8 cellular contexts compared by ENCODE assay signal in the genomic region with DNA sequence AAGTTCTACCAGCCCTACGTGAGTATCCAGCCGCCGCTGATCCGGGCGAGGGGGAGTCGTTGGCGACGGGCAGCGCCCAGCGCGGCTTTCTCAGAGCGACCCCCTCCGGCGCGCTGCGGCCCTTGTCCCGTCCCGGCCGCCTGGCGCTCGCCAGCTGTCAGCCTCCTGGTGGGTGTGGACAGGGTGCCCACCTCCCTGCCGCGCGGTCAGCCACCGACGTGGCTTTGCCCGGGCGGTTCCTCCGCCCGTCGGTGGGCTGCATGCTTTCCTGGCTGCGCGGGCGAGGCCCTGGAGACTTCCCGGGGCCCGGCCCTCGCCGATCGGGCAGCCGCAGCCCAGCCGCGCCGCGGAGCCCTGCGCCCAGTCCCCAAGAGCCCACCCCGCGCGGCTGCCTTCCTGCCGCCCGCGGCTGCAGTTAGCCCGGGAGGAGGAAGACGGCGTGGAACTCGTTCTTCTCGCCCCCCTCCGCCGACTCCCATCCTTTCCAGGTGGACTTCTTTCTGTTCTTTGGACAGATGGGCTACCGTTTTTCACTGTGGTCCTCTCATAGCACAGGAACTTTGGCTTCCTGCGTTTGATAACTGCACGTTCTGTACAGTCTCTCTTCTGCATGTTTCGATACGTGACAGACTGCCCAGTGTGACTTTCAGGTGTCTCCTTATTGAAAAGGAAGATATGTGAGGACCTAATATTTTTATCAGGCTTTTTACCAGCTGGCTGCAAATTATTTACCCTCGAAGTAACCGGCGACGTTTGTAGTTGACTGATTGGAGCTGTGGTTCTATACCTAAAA. TPM values are rescaled to one million over a fixed set of nuclear protein-coding genes. Genes with fewer than 3 reads are reported as not detected.
DNase-seq lines count a peak whose midpoint lies in the region; ATAC-seq and TF ChIP-seq lines count a peak whose summit lies in the region.

No MANE protein-coding gene starts in this region.

- CTCF ChIA-PET in WTC11 (lab: Charles Lee): interaction anchor here (1.3 kb wide), 1 partner anchor 27 kb away, joined by 4 read pairs; no protein-coding TSS in a partner anchor

- peaks cover 5% of the 10 kb centered on the region for H3K36me3 Mint-ChIP-seq in WTC11

- no peaks in the 10 kb centered on the region for H3K9me3 ChIP-seq in mucosa of stomach (ENCODE audit: control insufficient read depth, low read length)
- no peaks in the 10 kb centered on the region for H3K9me3 ChIP-seq in aorta (ENCODE audit: control insufficient read depth, low read length)

- DNase-seq in AG08395 (ENCODE audit: low spot score) (peak; percentile 57), NCI-H1092 treated with DMSO at 0.1 percent for 48 hours (lab: John Stamatoyannopoulos, UW) (peak; percentile 61), WTC11 (ENCODE audit: low spot score) (no peak), epithelial cell of proximal tubule (ENCODE audit: low read depth) (no peak), aorta (no peak)

- H3K36me3 ChIP-seq in mucosa of stomach (ENCODE audit: control insufficient read depth, insufficient read depth, low read length) (no peaks in the 10 kb centered on the region), aorta (ENCODE audit: control insufficient read depth in 1 of 2, insufficient read depth in 2 of 2, low read length in 1 of 2) (no peaks in the 10 kb centered on the region)

- no peaks in the 10 kb centered on the region for H3K27me3 ChIP-seq in mucosa of stomach (ENCODE audit: control insufficient read depth, insufficient read depth, low read length)
- no peaks in the 10 kb centered on the region for H3K27me3 ChIP-seq in aorta (ENCODE audit: control insufficient read depth in 1 of 2, insufficient read depth in 2 of 2, low read length in 1 of 2)

- H3K4me1 ChIP-seq in mucosa of stomach (ENCODE audit: control insufficient read depth, insufficient read depth, low read length) (peaks cover 25% of the 10 kb centered on the region), aorta (ENCODE audit: control insufficient read depth in 1 of 2, insufficient read depth in 2 of 2, low read length in 2 of 2) (peaks cover 0 to 15% of the 10 kb centered on the region in 2 donors)

- POLR2A ChIA-PET in WTC11 (lab: Charles Lee): no interaction called here

- no peaks in the 10 kb centered on the region for H3K9me3 Mint-ChIP-seq in WTC11

- no peak overlapping the region for H3K27ac Mint-ChIP-seq in WTC11

- peak overlapping the region; percentile 97 for H3K4me3 Mint-ChIP-seq in WTC11

- peaks cover 37% of the 10 kb centered on the region for H3K4me1 Mint-ChIP-seq in WTC11

- intact Hi-C loops in aorta (cut with DNase I): loop anchor here (5.0 to 10.0 kb wide), 4 partner anchors 123 to 225 kb away; partner anchors contain the start of genes ARL14EPL (in 1 of the 2) and LVRN (in 1 of the 2)

- peak overlapping the region; percentile 58 to 80 for H3K27ac ChIP-seq in aorta (ENCODE audit: low read depth in 1 of 2, low read length in 2 of 2)

- ATAC-seq in HG02642 (IDR thresholded peaks at IDR 0.05; ENCODE audit: poor library complexity, unreplicated experiment) (peak; percentile 40), WTC11 (peak; percentile 53), aorta (ENCODE audit: low FRiP score) (peak; percentile 82)

- H3K27me3 Mint-ChIP-seq in WTC11 (ENCODE audit: low read depth): peaks cover 6% of the 10 kb centered on the region

- H3K9ac ChIP-seq in mucosa of stomach (ENCODE audit: low read length): peak overlapping the region; percentile 91

- no peak for TF ChIP-seq CTCF in GM12875 (IDR thresholded peaks at IDR 0.05; ENCODE audit: borderline replicate concordance, insufficient read depth, low read depth, low read length)
- no peak for TF ChIP-seq CTCF in WTC11 (IDR thresholded peaks at IDR 0.05)
- TF ChIP-seq CTCF in epithelial cell of proximal tubule (conservative IDR thresholded peaks at IDR 0.05; ENCODE audit: low read depth, low read length): no peak

- 0% methylated on average over 42 to 67 of the region's 67 CpGs for WGBS in aorta, 2 donors

- H3K4me3 ChIP-seq in GM12875 (ENCODE audit: low read depth, low read length) (peak overlapping the region; percentile 98), epithelial cell of proximal tubule (ENCODE audit: low read depth, low read length) (peak overlapping the region; percentile 64), mucosa of stomach (ENCODE audit: low read length) (peak overlapping the region; percentile 88), aorta (ENCODE audit: low read length in 2 of 2) (peak overlapping the region; percentile 72 to 83)

TF ChIP-seq in WTC11, 78 proteins besides CTCF, POLR2A, EP300 and RAD21 (continues in another document):
- TF ChIP-seq NR3C1 (CRISPR knock-in tag; conservative IDR thresholded peaks at IDR 0.05; ENCODE audit: low read depth) (no peak), MXD4 (CRISPR knock-in tag; IDR thresholded peaks at IDR 0.05; ENCODE audit: borderline replicate concordance) (no peak), KAT7 (CRISPR knock-in tag; IDR thresholded peaks at IDR 0.05; ENCODE audit: borderline replicate concordance) (no peak; the same call in 1 of the 2 replicates), ZBTB21 (CRISPR knock-in tag; IDR thresholded peaks at IDR 0.05; ENCODE audit: borderline replicate concordance) (no peak), ATF3 (CRISPR knock-in tag; conservative IDR thresholded peaks at IDR 0.05) (no peak), NFE2L1 (CRISPR knock-in tag; IDR thresholded peaks at IDR 0.05) (no peak), TEAD1 (CRISPR knock-in tag; IDR thresholded peaks at IDR 0.05) (no peak), USF1 (CRISPR knock-in tag; IDR thresholded peaks at IDR 0.05) (no peak)
- TF ChIP-seq, protein P1, sequence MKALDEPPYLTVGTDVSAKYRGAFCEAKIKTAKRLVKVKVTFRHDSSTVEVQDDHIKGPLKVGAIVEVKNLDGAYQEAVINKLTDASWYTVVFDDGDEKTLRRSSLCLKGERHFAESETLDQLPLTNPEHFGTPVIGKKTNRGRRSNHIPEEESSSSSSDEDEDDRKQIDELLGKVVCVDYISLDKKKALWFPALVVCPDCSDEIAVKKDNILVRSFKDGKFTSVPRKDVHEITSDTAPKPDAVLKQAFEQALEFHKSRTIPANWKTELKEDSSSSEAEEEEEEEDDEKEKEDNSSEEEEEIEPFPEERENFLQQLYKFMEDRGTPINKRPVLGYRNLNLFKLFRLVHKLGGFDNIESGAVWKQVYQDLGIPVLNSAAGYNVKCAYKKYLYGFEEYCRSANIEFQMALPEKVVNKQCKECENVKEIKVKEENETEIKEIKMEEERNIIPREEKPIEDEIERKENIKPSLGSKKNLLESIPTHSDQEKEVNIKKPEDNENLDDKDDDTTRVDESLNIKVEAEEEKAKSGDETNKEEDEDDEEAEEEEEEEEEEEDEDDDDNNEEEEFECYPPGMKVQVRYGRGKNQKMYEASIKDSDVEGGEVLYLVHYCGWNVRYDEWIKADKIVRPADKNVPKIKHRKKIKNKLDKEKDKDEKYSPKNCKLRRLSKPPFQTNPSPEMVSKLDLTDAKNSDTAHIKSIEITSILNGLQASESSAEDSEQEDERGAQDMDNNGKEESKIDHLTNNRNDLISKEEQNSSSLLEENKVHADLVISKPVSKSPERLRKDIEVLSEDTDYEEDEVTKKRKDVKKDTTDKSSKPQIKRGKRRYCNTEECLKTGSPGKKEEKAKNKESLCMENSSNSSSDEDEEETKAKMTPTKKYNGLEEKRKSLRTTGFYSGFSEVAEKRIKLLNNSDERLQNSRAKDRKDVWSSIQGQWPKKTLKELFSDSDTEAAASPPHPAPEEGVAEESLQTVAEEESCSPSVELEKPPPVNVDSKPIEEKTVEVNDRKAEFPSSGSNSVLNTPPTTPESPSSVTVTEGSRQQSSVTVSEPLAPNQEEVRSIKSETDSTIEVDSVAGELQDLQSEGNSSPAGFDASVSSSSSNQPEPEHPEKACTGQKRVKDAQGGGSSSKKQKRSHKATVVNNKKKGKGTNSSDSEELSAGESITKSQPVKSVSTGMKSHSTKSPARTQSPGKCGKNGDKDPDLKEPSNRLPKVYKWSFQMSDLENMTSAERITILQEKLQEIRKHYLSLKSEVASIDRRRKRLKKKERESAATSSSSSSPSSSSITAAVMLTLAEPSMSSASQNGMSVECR (CRISPR knock-in tag; IDR thresholded peaks at IDR 0.05; ENCODE audit: borderline replicate concordance): no peak
- TF ChIP-seq, protein P2, sequence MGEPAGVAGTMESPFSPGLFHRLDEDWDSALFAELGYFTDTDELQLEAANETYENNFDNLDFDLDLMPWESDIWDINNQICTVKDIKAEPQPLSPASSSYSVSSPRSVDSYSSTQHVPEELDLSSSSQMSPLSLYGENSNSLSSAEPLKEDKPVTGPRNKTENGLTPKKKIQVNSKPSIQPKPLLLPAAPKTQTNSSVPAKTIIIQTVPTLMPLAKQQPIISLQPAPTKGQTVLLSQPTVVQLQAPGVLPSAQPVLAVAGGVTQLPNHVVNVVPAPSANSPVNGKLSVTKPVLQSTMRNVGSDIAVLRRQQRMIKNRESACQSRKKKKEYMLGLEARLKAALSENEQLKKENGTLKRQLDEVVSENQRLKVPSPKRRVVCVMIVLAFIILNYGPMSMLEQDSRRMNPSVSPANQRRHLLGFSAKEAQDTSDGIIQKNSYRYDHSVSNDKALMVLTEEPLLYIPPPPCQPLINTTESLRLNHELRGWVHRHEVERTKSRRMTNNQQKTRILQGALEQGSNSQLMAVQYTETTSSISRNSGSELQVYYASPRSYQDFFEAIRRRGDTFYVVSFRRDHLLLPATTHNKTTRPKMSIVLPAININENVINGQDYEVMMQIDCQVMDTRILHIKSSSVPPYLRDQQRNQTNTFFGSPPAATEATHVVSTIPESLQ (CRISPR knock-in tag; IDR thresholded peaks at IDR 0.05): no peak

RNA-seq across cellular contexts. Expression of gene AP3S1, which starts 0.6 kb away (rescaled TPM):
- total RNA-seq in WTC11 (2021) (60.8 to 78.5 TPM (median 71.2 TPM) in 3 replicates), epithelial cell of proximal tubule (73.2 and 144 TPM in 2 replicates), aorta (100 to 1,000 TPM; 114 to 118 TPM)
- polyA plus RNA-seq in aorta: 100 to 1,000 TPM in 1 of 2 donors, 10 to 100 TPM in 1; 86.5 to 273 TPM

RNA-seq across cellular contexts. Expression of gene ATG12, which starts 0.9 kb away (rescaled TPM):
- 38.3 to 40.1 TPM (median 39.9 TPM) in 3 replicates for total RNA-seq in WTC11 (2021)
- 20.6 and 26.5 TPM in 2 replicates for total RNA-seq in epithelial cell of proximal tubule
- 10 to 100 TPM; 42.5 to 52.5 TPM for total RNA-seq in aorta
- 10 to 100 TPM; 45.3 to 62.6 TPM for polyA plus RNA-seq in aorta

RNA-seq across cellular contexts. Expression of gene CDO1, which starts 25.8 kb away (rescaled TPM):
- 13.2 to 22.7 TPM (median 20.0 TPM) in 3 replicates for total RNA-seq in WTC11 (2021)
- total RNA-seq in epithelial cell of proximal tubule: 1.7 and 2.1 TPM in 2 replicates
- 10 to 100 TPM; 11.6 to 27.7 TPM for total RNA-seq in aorta
- 10 to 100 TPM; 93.9 to 97.9 TPM for polyA plus RNA-seq in aorta

Comparison
In these comparisons a context has a peak if more than half of its experiments do, and no peak if none do; other contexts are left out.
1. DNase-seq: peak in AG08395 (single experiment) and NCI-H1092 treated with DMSO at 0.1 percent for 48 hours (single experiment); none in WTC11 (single experiment), epithelial cell of proximal tubule (single experiment) and aorta (0 of 2).
2. Peak in every context shown above with its lines, with median percentiles within 50 percentile points of each other: H3K4me3 ChIP-seq and ATAC-seq.